Comparison of ENCODE assay signal across 15 cellular contexts in the genomic region with DNA sequence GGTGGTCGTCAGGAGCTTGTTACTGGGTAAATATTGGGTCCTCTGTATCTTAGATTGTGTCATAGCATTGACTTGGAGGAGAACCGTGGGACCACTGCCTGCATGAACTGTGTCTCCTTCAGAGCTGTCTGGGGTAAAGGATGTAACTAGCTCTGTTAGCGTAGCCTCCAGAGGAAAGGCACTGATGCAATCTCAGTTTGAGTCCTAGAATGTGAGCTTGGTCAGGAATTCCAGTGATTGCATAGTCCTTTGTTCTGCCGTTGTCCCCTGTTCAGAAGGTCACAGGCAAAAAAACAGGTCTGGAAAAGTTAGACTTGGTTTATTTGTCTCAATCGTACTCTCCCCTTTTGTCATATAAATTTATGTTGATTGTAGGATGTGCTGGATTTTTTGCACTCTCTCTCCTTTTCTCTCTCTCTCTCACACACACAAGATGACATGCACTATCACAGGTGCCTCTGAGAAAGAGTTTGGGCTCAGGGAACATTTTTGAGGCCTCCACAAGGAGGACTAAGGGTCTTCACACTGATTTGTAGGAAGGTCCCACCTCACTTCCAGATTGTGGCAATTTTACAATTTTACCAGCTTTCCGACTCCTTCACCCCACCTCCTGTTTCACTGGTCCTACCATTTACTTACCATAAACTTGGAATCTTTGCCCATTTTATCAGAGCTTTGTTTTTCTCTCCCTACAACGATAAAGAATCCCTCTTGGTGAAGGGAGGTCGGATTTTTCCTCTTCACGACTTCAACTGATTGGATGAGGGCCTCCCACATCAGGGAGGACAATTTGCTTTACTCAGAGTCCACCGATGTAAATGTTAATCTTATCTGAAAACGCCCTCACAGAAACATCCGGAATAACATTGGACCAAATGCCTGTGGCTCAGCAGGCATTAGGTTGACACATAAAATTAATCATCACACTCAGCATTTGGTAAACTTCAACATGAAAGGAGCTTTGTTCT.
DNase-seq lines count a peak whose midpoint lies in the region; ATAC-seq and TF ChIP-seq lines count a peak whose summit lies in the region.
"Had no signal": no experiment of that assay in that cellular context is flagged by ENCODE, and none has a peak within 500 bp of the region (broad histone marks: within the 10 kb centered on the region; RNA-seq: fewer than 3 reads in every experiment).

No MANE protein-coding gene starts in this region.

- TF ChIP-seq CTCF in brain microvascular endothelial cell (IDR thresholded peaks at IDR 0.05; ENCODE audit: low read depth, low read length, missing control alignments) (no peak), coronary artery (IDR thresholded peaks at IDR 0.05) (no peak)

- in situ Hi-C loops in brain microvascular endothelial cell (cut with HindIII; ENCODE audit: low pct_ligation_motif_present, low sequenced_read_pairs): no loop called here

- no peaks in the 10 kb centered on the region; the same call in 1 of the 2 replicates for H3K9me3 ChIP-seq in HUES6 (ENCODE audit: control insufficient read depth, insufficient read depth, low read depth, low read length)
- H3K9me3 ChIP-seq: prostate gland, SJCRH30 had no signal

- H3K4me3 ChIP-seq in HUES6 (ENCODE audit: low read depth, low read length) (no peak overlapping the region), brain microvascular endothelial cell (ENCODE audit: low read depth, low read length) (no peak overlapping the region), coronary artery (no peak overlapping the region)
- H3K4me3 ChIP-seq: prostate gland, SJCRH30 had no signal

- no peaks in the 10 kb centered on the region for H3K36me3 ChIP-seq in HUES6 (ENCODE audit: control insufficient read depth, insufficient read depth, low read length)
- H3K36me3 ChIP-seq in brain microvascular endothelial cell (replicated peaks): no peaks in the 10 kb centered on the region
- H3K36me3 ChIP-seq: prostate gland, SJCRH30 had no signal

- H3K9ac ChIP-seq in HUES6 (ENCODE audit: low read length): peak overlapping the region; percentile 12

- H3K4me1 ChIP-seq in HUES6 (ENCODE audit: control insufficient read depth, insufficient read depth, low read length): peaks cover 12% of the 10 kb centered on the region
- H3K4me1 ChIP-seq: prostate gland, SJCRH30 had no signal

- H3K27me3 ChIP-seq in HUES6 (ENCODE audit: control insufficient read depth, insufficient read depth, low read length): peaks cover 46% of the 10 kb centered on the region; the same call in 1 of the 2 replicates
- H3K27me3 ChIP-seq in brain microvascular endothelial cell (replicated peaks): no peaks in the 10 kb centered on the region
- H3K27me3 ChIP-seq: SJCRH30 had no signal

- DNase-seq in brain microvascular endothelial cell (peak; percentile 33), iris pigment epithelial cell (ENCODE audit: low read depth) (peak; percentile 8), retina (peak; percentile 32), coronary artery (ENCODE audit: low spot score) (no peak), SHP77 (lab: John Stamatoyannopoulos, UW) (no peak)
- no peak for DNase-seq in activated CD4-positive, alpha-beta T cell treated with anti-CD3 and anti-CD28 coated beads for 1 hour
- DNase-seq: activated naive CD8-positive, alpha-beta T cell treated with anti-CD3 and anti-CD28 coated beads for 36 hours; KBM-7; mammary epithelial cell; NCI-H1694; NCI-H69; SJCRH30 had no signal

- H3K27ac ChIP-seq in HUES6 (ENCODE audit: low read depth, low read length): no peak overlapping the region; the same call in 1 of the 2 replicates
- no peak overlapping the region for H3K27ac ChIP-seq in brain microvascular endothelial cell
- peak overlapping the region in 1 of 2 donors; percentile 52 for H3K27ac ChIP-seq in coronary artery
- H3K27ac ChIP-seq: prostate gland, SJCRH30 had no signal

- ATAC-seq in GM18517 (IDR thresholded peaks at IDR 0.05; ENCODE audit: unreplicated experiment): no peak

Comparison
In these comparisons a context has a peak if more than half of its experiments do, and no peak if none do; other contexts are left out.
1. DNase-seq: peak in brain microvascular endothelial cell (single experiment), iris pigment epithelial cell (single experiment) and retina (single experiment); none in coronary artery (single experiment), activated CD4-positive, alpha-beta T cell treated with anti-CD3 and anti-CD28 coated beads for 1 hour (single experiment) and SHP77 (0 of 2).